16 cellular contexts compared by ENCODE assay signal in the genomic region with DNA sequence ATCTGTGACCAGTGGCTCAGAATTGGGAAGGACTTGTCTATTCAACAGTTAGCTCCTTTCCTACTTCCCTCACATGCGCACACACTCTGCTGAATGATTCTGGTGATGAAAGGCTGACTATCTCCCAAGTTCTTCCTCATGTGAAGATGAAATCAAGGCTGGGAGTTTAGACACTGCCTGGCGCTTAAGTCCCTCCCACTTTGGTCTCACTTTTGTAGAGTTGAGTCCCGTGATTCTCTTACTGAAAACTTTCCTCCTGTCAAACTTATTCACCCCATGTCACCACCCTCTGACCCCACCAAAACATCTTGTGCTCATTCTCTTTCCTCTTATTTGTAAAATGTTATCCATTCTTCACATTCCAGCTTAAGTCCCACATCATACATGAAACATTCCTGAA. TPM values are rescaled to one million over a fixed set of nuclear protein-coding genes. Genes with fewer than 3 reads are reported as not detected.
A peak's percentile ranks its signal among the peaks of the same experiment; 100 is the strongest.
DNase-seq lines count a peak whose midpoint lies in the region; ATAC-seq and TF ChIP-seq lines count a peak whose summit lies in the region.
"Had no signal": no experiment of that assay in that cellular context is flagged by ENCODE, and none has a peak within 500 bp of the region (broad histone marks: within the 10 kb centered on the region; RNA-seq: fewer than 3 reads in every experiment).

No MANE protein-coding gene starts in this region.

- H3K36me3 ChIP-seq in GM23248 (ENCODE audit: low read depth): no peaks in the 10 kb centered on the region
- H3K36me3 ChIP-seq in CD8-positive, alpha-beta T cell (ENCODE audit: insufficient read depth, low read length): no peaks in the 10 kb centered on the region

- WGBS in GM23248 (ENCODE audit: low coverage in 1 of 2, low lambda C conversion rate in 2 of 2, missing lambda C conversion rate in 2 of 2), 2 experiments: 50 to 54% methylated on average over 3 of the region's 3 CpGs
- WGBS in lower leg skin, 2 donors: 65 to 68% methylated on average over 3 of the region's 3 CpGs

- no peak for TF ChIP-seq POLR2A in lower leg skin (IDR thresholded peaks at IDR 0.05)

- no peaks in the 10 kb centered on the region for H4K20me1 ChIP-seq in GM23248 (ENCODE audit: insufficient read depth)

- peak overlapping the region; percentile 45 for H2AFZ ChIP-seq in GM23248

- peak overlapping the region; percentile 28 for H3K4me2 ChIP-seq in GM23248 (ENCODE audit: unreplicated experiment)

- no peaks in the 10 kb centered on the region for H3K27me3 Mint-ChIP-seq in CD8-positive, alpha-beta T cell (ENCODE audit: low read depth)
- H3K27me3 Mint-ChIP-seq: CD4-positive, alpha-beta T cell had no signal

- H3K4me3 ChIP-seq in GM23248 (no peak overlapping the region), lower leg skin (ENCODE audit: low read depth, poor library complexity, severe bottlenecking) (no peak overlapping the region)
- H3K4me3 ChIP-seq in CD8-positive, alpha-beta T cell (ENCODE audit: low read depth, low read length): no peak overlapping the region

- H3K36me3 Mint-ChIP-seq in CD8-positive, alpha-beta T cell: no peaks in the 10 kb centered on the region

- DNase-seq in AG08396 (ENCODE audit: low spot score): peak; percentile 23
- peak; percentile 22 for DNase-seq in GM23248
- peak; percentile 19 for DNase-seq in astrocyte of the hippocampus (ENCODE audit: low read depth, low spot score)
- peak; percentile 13 for DNase-seq in myocyte (ENCODE audit: low read depth)
- no peak for DNase-seq in lower leg skin (ENCODE audit: low spot score in 2 of 2)
- no peak for DNase-seq in CD8-positive, alpha-beta T cell
- DNase-seq in cerebellar cortex (ENCODE audit: low spot score): no peak
- DNase-seq: AML-193; CD4-positive, alpha-beta T cell; DND-41; NCI-H146; NCI-H226; NCI-H526 treated with DMSO at 0.1 percent for 48 hours; RPMI8226; SW 1271 had no signal

- CTCF ChIA-PET in CD8-positive, alpha-beta T cell (lab: Charles Lee): interaction anchor here (1.1 to 2.4 kb wide), 2 partner anchors 8 to 141 kb away, joined by 3 to 11 read pairs; a partner anchor contains a TSS

- H3K4me3 Mint-ChIP-seq in CD8-positive, alpha-beta T cell: no peak overlapping the region
- H3K4me3 Mint-ChIP-seq: CD4-positive, alpha-beta T cell had no signal

- H3K9me2 ChIP-seq in GM23248 (ENCODE audit: insufficient read depth): no peaks in the 10 kb centered on the region

- no peaks in the 10 kb centered on the region for H3K79me2 ChIP-seq in GM23248 (ENCODE audit: insufficient read depth)

- POLR2A ChIA-PET in CD8-positive, alpha-beta T cell (lab: Charles Lee): no interaction called here

- H3K27me3 ChIP-seq in GM23248 (replicated peaks; ENCODE audit: insufficient read depth): no peaks in the 10 kb centered on the region
- H3K27me3 ChIP-seq in CD8-positive, alpha-beta T cell (ENCODE audit: insufficient read depth, low read length): no peaks in the 10 kb centered on the region

- peaks cover 9% of the 10 kb centered on the region for H3F3A ChIP-seq in GM23248 (ENCODE audit: insufficient read depth)

- H3K27ac ChIP-seq in GM23248: no peak overlapping the region
- no peak overlapping the region for H3K27ac ChIP-seq in CD8-positive, alpha-beta T cell (ENCODE audit: low read depth, low read length)

- in situ Hi-C loops in GM23248 (cut with MboI): no loop called here

- H3K4me1 Mint-ChIP-seq in CD8-positive, alpha-beta T cell (ENCODE audit: low read depth): no peaks in the 10 kb centered on the region

- H3K4me1 ChIP-seq in GM23248 (ENCODE audit: insufficient read depth): peaks cover 11% of the 10 kb centered on the region
- no peaks in the 10 kb centered on the region for H3K4me1 ChIP-seq in CD8-positive, alpha-beta T cell (ENCODE audit: insufficient read depth, low read length)

- H3K27ac Mint-ChIP-seq in CD8-positive, alpha-beta T cell: no peak overlapping the region
- H3K27ac Mint-ChIP-seq: CD4-positive, alpha-beta T cell had no signal

- no peak overlapping the region for H3K9ac ChIP-seq in GM23248

- H3K9me3 ChIP-seq in GM23248 (ENCODE audit: low read depth): no peaks in the 10 kb centered on the region
- no peaks in the 10 kb centered on the region for H3K9me3 ChIP-seq in CD8-positive, alpha-beta T cell (ENCODE audit: low read length)

- TF ChIP-seq CTCF in lower leg skin (IDR thresholded peaks at IDR 0.05): no peak
- no peak for TF ChIP-seq CTCF in CD8-positive, alpha-beta T cell (IDR thresholded peaks at IDR 0.05)

- intact Hi-C loops in lower leg skin (cut with DNase I; ENCODE audit: low total_unique reads): no loop called here
- intact Hi-C loops in CD8-positive, alpha-beta T cell (cut with DNase I, micrococcal nuclease): no loop called here

- no peak for ATAC-seq in CD8-positive, alpha-beta T cell
- no peak for ATAC-seq in HG03095 (IDR thresholded peaks at IDR 0.05; ENCODE audit: unreplicated experiment)

- H3K9me3 Mint-ChIP-seq in CD8-positive, alpha-beta T cell: peaks cover 3% of the 10 kb centered on the region

RNA-seq across cellular contexts. Expression of a gene that starts 8.4 kb away (rescaled TPM):
- 10.0 and 13.7 TPM in 2 replicates for total RNA-seq in GM23248 (2014; rRNA removed; shearing (Covaris generic))
- polyA plus RNA-seq in GM23248 (2016; fragmentation: Nextera tagmentation; extraction: Ambion mirVana): 83.5 and 83.9 TPM in 2 replicates
- total RNA-seq in myocyte (55.8 and 103 TPM in 2 replicates), lower leg skin (10 to 100 TPM; 23.9 to 65.8 (median 31.6) TPM)
- polyA plus RNA-seq in myocyte (2012): 114 TPM
- 10 to 100 TPM; 14.3 to 15.4 TPM for total RNA-seq in CD8-positive, alpha-beta T cell

RNA-seq across cellular contexts. Expression of a gene that starts 8.4 kb away (rescaled TPM):
- 9.5 and 10.8 TPM in 2 replicates for total RNA-seq in GM23248 (2014; rRNA removed; shearing (Covaris generic))
- polyA plus RNA-seq in GM23248 (2016; fragmentation: Nextera tagmentation; extraction: Ambion mirVana): 2.6 and 3.0 TPM in 2 replicates
- 31.9 and 45.0 TPM in 2 replicates for total RNA-seq in myocyte
- polyA plus RNA-seq in myocyte (2012): 5.8 TPM
- 10 to 100 TPM; 12.8 to 33.3 (median 28.6) TPM for total RNA-seq in lower leg skin
- total RNA-seq in CD8-positive, alpha-beta T cell: 1 to 10 TPM; 4.6 to 5.2 TPM

Comparison
In these comparisons a context has a peak if more than half of its experiments do, and no peak if none do; other contexts are left out.
1. DNase-seq: peak in AG08396 (single experiment), GM23248 (single experiment), astrocyte of the hippocampus (single experiment) and myocyte (single experiment); none in lower leg skin (0 of 2), CD8-positive, alpha-beta T cell (0 of 7) and cerebellar cortex (single experiment).